20 cellular contexts compared by ENCODE assay signal in the genomic region with DNA sequence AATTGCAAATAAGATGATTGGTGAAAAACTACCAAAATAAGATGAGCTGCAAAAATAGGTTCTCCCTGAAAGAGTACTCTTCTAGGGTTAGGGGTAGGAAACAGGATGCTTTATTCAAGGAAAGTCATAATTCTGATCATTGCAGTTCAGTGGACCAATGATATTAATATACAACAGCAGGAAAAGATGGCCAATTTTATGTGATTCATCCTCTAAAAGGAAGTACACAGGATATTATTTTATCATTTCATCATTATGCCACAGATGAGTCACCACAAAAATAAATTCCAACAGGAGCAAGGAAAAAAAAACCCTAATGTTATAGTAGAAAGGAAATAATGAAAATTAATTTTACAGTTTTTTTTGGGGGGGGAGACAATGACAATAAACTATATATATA.
A peak's percentile ranks its signal among the peaks of the same experiment; 100 is the strongest.
DNase-seq lines count a peak whose midpoint lies in the region; ATAC-seq and TF ChIP-seq lines count a peak whose summit lies in the region.
"Had no signal": no experiment of that assay in that cellular context is flagged by ENCODE, and none has a peak within 500 bp of the region (broad histone marks: within the 10 kb centered on the region; RNA-seq: fewer than 3 reads in every experiment).

No MANE protein-coding gene starts in this region.

- no peaks in the 10 kb centered on the region for H4K20me1 ChIP-seq in fibroblast of lung (ENCODE audit: control insufficient read depth, extremely low read depth, insufficient read depth, low read length)
- no peaks in the 10 kb centered on the region for H4K20me1 ChIP-seq in hepatocyte (ENCODE audit: insufficient read depth, poor library complexity, severe bottlenecking)

- TF ChIP-seq CTCF in RWPE2 (IDR thresholded peaks at IDR 0.05; ENCODE audit: poor library complexity, severe bottlenecking) (no peak), fibroblast of lung (conservative IDR thresholded peaks at IDR 0.05 in 1 of 2, IDR thresholded peaks at IDR 0.05 in 1 of 2; ENCODE audit: low read depth in 1 of 2, low read length in 2 of 2) (no peak), hepatocyte (IDR thresholded peaks at IDR 0.05; ENCODE audit: poor library complexity) (no peak)

- no peaks in the 10 kb centered on the region for H3K9me2 ChIP-seq in hepatocyte (replicated peaks; ENCODE audit: insufficient read depth)

- H3K9ac ChIP-seq in fibroblast of lung (ENCODE audit: insufficient read depth, low read length): no peak overlapping the region

- H3K4me1 ChIP-seq in RWPE2 (ENCODE audit: insufficient read depth, poor library complexity, severe bottlenecking) (peaks cover 32% of the 10 kb centered on the region), fibroblast of lung (ENCODE audit: control insufficient read depth, extremely low read depth, insufficient read depth, low read length) (no peaks in the 10 kb centered on the region), hepatocyte (ENCODE audit: insufficient read depth) (no peaks in the 10 kb centered on the region)
- H3K4me1 ChIP-seq: left lung, right atrium auricular region, upper lobe of left lung had no signal

- H3K27ac ChIP-seq in RWPE2 (ENCODE audit: poor library complexity, severe bottlenecking): peak overlapping the region; percentile 68
- no peak overlapping the region for H3K27ac ChIP-seq in fibroblast of lung (ENCODE audit: insufficient read depth, low read length)
- H3K27ac ChIP-seq in hepatocyte: no peak overlapping the region
- H3K27ac ChIP-seq: left lung, right atrium auricular region, upper lobe of left lung had no signal

- H2AFZ ChIP-seq in fibroblast of lung (ENCODE audit: low read length) (no peak overlapping the region), hepatocyte (no peak overlapping the region)

- no peaks in the 10 kb centered on the region for H3K4me1 Mint-ChIP-seq in activated CD4-positive, alpha-beta memory T cell treated with anti-CD3 and anti-CD28 coated beads, Interleukin-2, amount 10 ng/mL, durations not matched to agents 7 days and 5 days
- H3K4me1 Mint-ChIP-seq: natural killer cell; stimulated activated memory B cell treated with anti-CD40 and anti-IgM and Interleukin-4, amounts not matched to agents 10 μg/mL and 1 μg/mL and 100 μg/mL, for 72 hours had no signal

- peaks cover 5% of the 10 kb centered on the region for H3K9me3 Mint-ChIP-seq in activated CD4-positive, alpha-beta memory T cell treated with anti-CD3 and anti-CD28 coated beads, Interleukin-2, amount 10 ng/mL, durations not matched to agents 7 days and 5 days

- ATAC-seq in RWPE2 (ENCODE audit: low read depth) (peak; percentile 87), GM18498 (IDR thresholded peaks at IDR 0.05; ENCODE audit: unreplicated experiment) (no peak)
- ATAC-seq: left lung; natural killer cell; stimulated activated memory B cell treated with anti-CD40 and anti-IgM and Interleukin-4, amounts not matched to agents 10 μg/mL and 1 μg/mL and 100 μg/mL, for 72 hours had no signal

- H3K36me3 ChIP-seq in RWPE2 (ENCODE audit: low read depth): no peaks in the 10 kb centered on the region
- H3K36me3 ChIP-seq in fibroblast of lung (ENCODE audit: control insufficient read depth, insufficient read depth, low read length): no peaks in the 10 kb centered on the region
- no peaks in the 10 kb centered on the region for H3K36me3 ChIP-seq in hepatocyte (replicated peaks; ENCODE audit: insufficient read depth, low read depth)
- H3K36me3 ChIP-seq: left lung, right atrium auricular region, upper lobe of left lung had no signal

- POLR2A ChIA-PET in activated CD4-positive, alpha-beta memory T cell treated with anti-CD3 and anti-CD28 coated beads, Interleukin-2, amount 10 ng/mL, durations not matched to agents 7 days and 5 days (lab: Charles Lee): no interaction called here

- H3K27me3 Mint-ChIP-seq in activated CD4-positive, alpha-beta memory T cell treated with anti-CD3 and anti-CD28 coated beads, Interleukin-2, amount 10 ng/mL, durations not matched to agents 7 days and 5 days: no peaks in the 10 kb centered on the region
- H3K27me3 Mint-ChIP-seq: stimulated activated memory B cell treated with anti-CD40 and anti-IgM and Interleukin-4, amounts not matched to agents 10 μg/mL and 1 μg/mL and 100 μg/mL, for 72 hours had no signal

- H3K4me2 ChIP-seq in fibroblast of lung (ENCODE audit: extremely low read depth, insufficient read depth, low read length) (no peak overlapping the region), hepatocyte (no peak overlapping the region)

- no peaks in the 10 kb centered on the region for H3K36me3 Mint-ChIP-seq in activated CD4-positive, alpha-beta memory T cell treated with anti-CD3 and anti-CD28 coated beads, Interleukin-2, amount 10 ng/mL, durations not matched to agents 7 days and 5 days (ENCODE audit: low read depth)
- H3K36me3 Mint-ChIP-seq: natural killer cell; stimulated activated memory B cell treated with anti-CD40 and anti-IgM and Interleukin-4, amounts not matched to agents 10 μg/mL and 1 μg/mL and 100 μg/mL, for 72 hours had no signal

- CTCF ChIA-PET in activated CD4-positive, alpha-beta memory T cell treated with anti-CD3 and anti-CD28 coated beads, Interleukin-2, amount 10 ng/mL, durations not matched to agents 7 days and 5 days (lab: Charles Lee): no interaction called here

- no peak overlapping the region for H3K27ac Mint-ChIP-seq in activated CD4-positive, alpha-beta memory T cell treated with anti-CD3 and anti-CD28 coated beads, Interleukin-2, amount 10 ng/mL, durations not matched to agents 7 days and 5 days
- H3K27ac Mint-ChIP-seq: activated T-cell treated with anti-CD3 and anti-CD28 coated beads, Interleukin-2, amount 50 U/mL, for 24 hours; CD4-positive, alpha-beta T cell; natural killer cell; stimulated activated memory B cell treated with anti-CD40 and anti-IgM and Interleukin-4, amounts not matched to agents 10 μg/mL and 1 μg/mL and 100 μg/mL, for 72 hours had no signal

- no peaks in the 10 kb centered on the region for H3K27me3 ChIP-seq in RWPE2 (ENCODE audit: insufficient read depth, poor library complexity, severe bottlenecking)
- no peaks in the 10 kb centered on the region for H3K27me3 ChIP-seq in fibroblast of lung (ENCODE audit: control insufficient read depth, insufficient read depth, low read length)
- no peaks in the 10 kb centered on the region for H3K27me3 ChIP-seq in hepatocyte
- H3K27me3 ChIP-seq: left lung, right atrium auricular region, upper lobe of left lung had no signal

- H3K79me2 ChIP-seq in fibroblast of lung (ENCODE audit: control insufficient read depth, insufficient read depth, low read length): no peaks in the 10 kb centered on the region
- H3K79me2 ChIP-seq in hepatocyte: no peaks in the 10 kb centered on the region

- H3K9me3 ChIP-seq in RWPE2 (ENCODE audit: severe bottlenecking): no peaks in the 10 kb centered on the region
- H3K9me3 ChIP-seq in fibroblast of lung (ENCODE audit: control insufficient read depth, insufficient read depth, low read depth, low read length): no peaks in the 10 kb centered on the region
- H3K9me3 ChIP-seq in hepatocyte (ENCODE audit: low read depth): no peaks in the 10 kb centered on the region
- H3K9me3 ChIP-seq: right atrium auricular region, upper lobe of left lung had no signal

- no peak overlapping the region for H3K4me3 Mint-ChIP-seq in activated CD4-positive, alpha-beta memory T cell treated with anti-CD3 and anti-CD28 coated beads, Interleukin-2, amount 10 ng/mL, durations not matched to agents 7 days and 5 days
- H3K4me3 Mint-ChIP-seq: activated T-cell treated with anti-CD3 and anti-CD28 coated beads, Interleukin-2, amount 50 U/mL, for 24 hours; CD4-positive, alpha-beta T cell; natural killer cell; stimulated activated memory B cell treated with anti-CD40 and anti-IgM and Interleukin-4, amounts not matched to agents 10 μg/mL and 1 μg/mL and 100 μg/mL, for 72 hours had no signal

- H3K4me3 ChIP-seq in RWPE2 (ENCODE audit: severe bottlenecking): no peak overlapping the region
- H3K4me3 ChIP-seq in fibroblast of lung (replicated peaks in 1 of 4; ENCODE audit: control extremely low read depth in 1 of 4, insufficient read depth in 1 of 4, low read depth in 3 of 4, low read length in 4 of 4): no peak overlapping the region
- no peak overlapping the region for H3K4me3 ChIP-seq in hepatocyte
- H3K4me3 ChIP-seq: left lung, right atrium auricular region, upper lobe of left lung had no signal

- DNase-seq in GM03348 (ENCODE audit: low spot score): peak; percentile 64
- DNase-seq in RWPE2 (ENCODE audit: low spot score): no peak
- DNase-seq in fibroblast of lung (ENCODE audit: low read depth in 2 of 2): peak; percentile 59 to 71
- DNase-seq in renal cortical epithelial cell (ENCODE audit: low read depth): peak; percentile 2
- DNase-seq in NCI-H748 treated with DMSO at 0.1 percent for 48 hours (lab: John Stamatoyannopoulos, UW): no peak
- DNase-seq in activated CD4-positive, alpha-beta memory T cell treated with anti-CD3 and anti-CD28 coated beads, Interleukin-2, amount 10 ng/mL, durations not matched to agents 7 days and 5 days: no peak
- no peak for DNase-seq in hepatocyte (ENCODE audit: low spot score)
- DNase-seq: activated CD4-positive, alpha-beta T cell treated with anti-CD3 and anti-CD28 coated beads for 4 hours; activated T-cell treated with anti-CD3 and anti-CD28 coated beads, Interleukin-2, amount 50 U/mL, for 24 hours; CD4-positive, alpha-beta T cell; GDM1; head of caudate nucleus; left lung; natural killer cell; NCI-H1694; NCI-H526; upper lobe of left lung had no signal

Comparison
In these comparisons a context has a peak if more than half of its experiments do, and no peak if none do; other contexts are left out.
1. DNase-seq: peak in GM03348 (single experiment), fibroblast of lung (2 of 2) and renal cortical epithelial cell (single experiment); none in RWPE2 (single experiment), NCI-H748 treated with DMSO at 0.1 percent for 48 hours (single experiment), activated CD4-positive, alpha-beta memory T cell treated with anti-CD3 and anti-CD28 coated beads, Interleukin-2, amount 10 ng/mL, durations not matched to agents 7 days and 5 days (single experiment) and hepatocyte (single experiment).